ENCODE assay signal across 9 cellular contexts in the genomic region with DNA sequence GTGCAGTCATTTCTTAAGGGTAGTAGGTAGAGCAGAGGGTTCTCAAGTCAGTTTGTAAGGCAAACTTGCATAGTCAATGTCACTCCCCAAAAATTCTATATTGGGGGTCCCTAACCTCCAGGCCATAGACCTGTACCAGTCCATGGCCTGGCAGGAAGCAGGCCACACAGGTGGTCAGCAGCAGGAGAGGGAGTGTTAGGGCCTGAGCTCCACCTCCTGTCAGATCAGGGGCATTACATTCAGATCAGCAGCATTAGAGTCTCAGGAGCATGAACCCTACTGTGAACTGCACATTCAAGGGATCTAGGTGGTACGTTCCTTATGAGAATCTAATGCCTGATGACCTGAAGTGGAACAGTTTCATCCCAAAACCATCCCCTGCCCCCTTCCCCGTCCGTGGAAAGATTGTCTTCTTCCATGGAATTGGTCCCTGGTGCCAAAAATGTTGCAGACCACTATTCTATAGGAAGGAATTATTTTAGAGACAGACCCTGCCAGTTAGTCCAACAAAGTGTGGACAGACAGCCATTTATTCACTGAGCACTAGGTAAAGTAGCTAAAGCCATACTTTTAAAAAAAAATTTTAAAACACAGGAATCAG. TPM values are rescaled to one million over a fixed set of nuclear protein-coding genes. Genes with fewer than 3 reads are reported as not detected.
DNase-seq lines count a peak whose midpoint lies in the region; ATAC-seq and TF ChIP-seq lines count a peak whose summit lies in the region.
"Had no signal": no experiment of that assay in that cellular context is flagged by ENCODE, and none has a peak within 500 bp of the region (broad histone marks: within the 10 kb centered on the region; RNA-seq: fewer than 3 reads in every experiment).

No MANE protein-coding gene starts in this region.

- H3K4me3 ChIP-seq in SU-DHL-6 (ENCODE audit: insufficient read depth, low read length, poor library complexity, severe bottlenecking) (no peak overlapping the region), fibroblast of villous mesenchyme (ENCODE audit: low read depth, low read length) (no peak overlapping the region), gastrocnemius medialis (no peak overlapping the region)
- H3K4me3 ChIP-seq: SJSA1 had no signal

- H3K36me3 ChIP-seq in SU-DHL-6 (ENCODE audit: low read length), result peaks cover 11% of the 10 kb centered on the region; the same call in 1 of the 2 replicates
- peaks cover 2 to 61% of the 10 kb centered on the region in 2 donors for H3K36me3 ChIP-seq in gastrocnemius medialis

- TF ChIP-seq CTCF in SU-DHL-6 (IDR thresholded peaks at IDR 0.05; ENCODE audit: insufficient read depth, low read length, poor library complexity, severe bottlenecking) (peak; percentile 50), fibroblast of villous mesenchyme (IDR thresholded peaks at IDR 0.05; ENCODE audit: insufficient read depth, low read depth, low read length) (peak; percentile 76), gastrocnemius medialis (IDR thresholded peaks at IDR 0.05 in 4 of 5, conservative IDR thresholded peaks at IDR 0.05 in 1 of 5) (peak in 4 of 5 experiments; percentile 19 to 46 (median 42))

- in situ Hi-C loops in gastrocnemius medialis (cut with MboI; ENCODE audit: low sequenced_read_pairs in 4 of 4), result loop anchor here in 1 of 4 donors (10.0 to 25.0 kb wide), 2 partner anchors 187 to 586 kb away; a partner anchor contains a TSS

- no peaks in the 10 kb centered on the region for H3K9me2 ChIP-seq in SU-DHL-6 (replicated peaks; ENCODE audit: insufficient read depth, low read length)

- no peaks in the 10 kb centered on the region for H4K20me1 ChIP-seq in SU-DHL-6 (ENCODE audit: low read depth, low read length)

- TF ChIP-seq POLR2A in gastrocnemius medialis (IDR thresholded peaks at IDR 0.05), result no peak

- H3K4me1 ChIP-seq in gastrocnemius medialis, result peaks cover 20 to 25% of the 10 kb centered on the region in 2 donors

- DNase-seq in COLO668 (lab: John Stamatoyannopoulos, UW; ENCODE audit: unreplicated experiment) (peak; percentile 22), HuH-7 (ENCODE audit: low spot score) (peak; percentile 87), fibroblast of villous mesenchyme (ENCODE audit: low read depth) (peak; percentile 38), gastrocnemius medialis (no peak), NCI-H187 treated with DMSO at 0.1 percent for 48 hours (lab: John Stamatoyannopoulos, UW) (no peak)
- no peak for DNase-seq in stimulated activated CD4-positive, alpha-beta T cell treated with anti-CD3 and anti-CD28 coated beads, Interleukin-12 subunit alpha, Interleukin-12 subunit beta, amount 100 ng/mL, for 4 hours

- no peak overlapping the region for H3K9ac ChIP-seq in SU-DHL-6 (ENCODE audit: low read length)

- peaks cover 12% of the 10 kb centered on the region for H3K79me2 ChIP-seq in SU-DHL-6 (ENCODE audit: insufficient read depth, low read length)

- H3K27me3 ChIP-seq in SU-DHL-6 (ENCODE audit: low read length), result no peaks in the 10 kb centered on the region
- H3K27me3 ChIP-seq in gastrocnemius medialis, result no peaks in the 10 kb centered on the region
- H3K27me3 ChIP-seq: SJSA1 had no signal

- no peak overlapping the region for H3K27ac ChIP-seq in SU-DHL-6 (ENCODE audit: low read depth, low read length)
- H3K27ac ChIP-seq in gastrocnemius medialis, result no peak overlapping the region
- H3K27ac ChIP-seq: SJSA1 had no signal

- H2AFZ ChIP-seq in SU-DHL-6 (ENCODE audit: low read depth, low read length, severe bottlenecking), result no peak overlapping the region

- intact Hi-C loops in gastrocnemius medialis (cut with DNase I; ENCODE audit: low total_unique reads), result loop anchor here (10.0 kb wide), 3 partner anchors 187 to 667 kb away; a partner anchor contains a TSS

- ATAC-seq in GM18907 (IDR thresholded peaks at IDR 0.05; ENCODE audit: unreplicated experiment) (peak; percentile 70), gastrocnemius medialis (peak in 1 of 2 donors; percentile 57)

- H3K9me3 ChIP-seq in SU-DHL-6 (ENCODE audit: insufficient read depth, low read length), result no peaks in the 10 kb centered on the region
- no peaks in the 10 kb centered on the region for H3K9me3 ChIP-seq in gastrocnemius medialis
- H3K9me3 ChIP-seq: SJSA1 had no signal

- H3K4me2 ChIP-seq in SU-DHL-6 (ENCODE audit: low read depth, low read length, poor library complexity, severe bottlenecking), result no peak overlapping the region

- no peaks in the 10 kb centered on the region for H3F3A ChIP-seq in SU-DHL-6 (ENCODE audit: insufficient read depth)

RNA-seq across cellular contexts. Expression of a gene that starts 6.7 kb away (rescaled TPM):
- total RNA-seq in fibroblast of villous mesenchyme, result 12.6 and 19.0 TPM in 2 replicates
- total RNA-seq in gastrocnemius medialis, result 10 to 100 TPM; 26.1 to 45.1 (median 31.0) TPM

RNA-seq across cellular contexts. Expression of a gene that starts 6.8 kb away (rescaled TPM):
- total RNA-seq in fibroblast of villous mesenchyme (30.6 and 46.2 TPM in 2 replicates), gastrocnemius medialis (10 to 100 TPM; 30.3 to 43.1 (median 30.5) TPM)

Comparison
In these comparisons a context has a peak if more than half of its experiments do, and no peak if none do; other contexts are left out.
1. DNase-seq: peak in COLO668 (single experiment), HuH-7 (single experiment) and fibroblast of villous mesenchyme (single experiment); none in gastrocnemius medialis (0 of 2), stimulated activated CD4-positive, alpha-beta T cell treated with anti-CD3 and anti-CD28 coated beads, Interleukin-12 subunit alpha, Interleukin-12 subunit beta, amount 100 ng/mL, for 4 hours (single experiment) and NCI-H187 treated with DMSO at 0.1 percent for 48 hours (single experiment).
2. Peak in every context shown above with its lines, with median percentiles within 50 percentile points of each other: CTCF ChIP-seq.